Comparison of ENCODE assay signal across 23 cellular contexts in genomic region chr2:119489232-119489952, GRCh38. TPM values are rescaled to one million over a fixed set of nuclear protein-coding genes. Genes with fewer than 3 reads are reported as not detected.
DNase-seq lines count a peak whose midpoint lies in the region; ATAC-seq and TF ChIP-seq lines count a peak whose summit lies in the region.
"Had no signal": no experiment of that assay in that cellular context is flagged by ENCODE, and none has a peak within 500 bp of the region (broad histone marks: within the 10 kb centered on the region; RNA-seq: fewer than 3 reads in every experiment).

No MANE protein-coding gene starts in this region.

- H3K36me3 Mint-ChIP-seq in Caco-2 (ENCODE audit: insufficient read depth, unreplicated experiment) (peaks cover 19% of the 10 kb centered on the region), endodermal cell (ENCODE audit: low read depth) (no peaks in the 10 kb centered on the region), nephron (ENCODE audit: low read depth) (no peaks in the 10 kb centered on the region)
- H3K36me3 Mint-ChIP-seq: activated CD4-positive, alpha-beta memory T cell treated with anti-CD3 and anti-CD28 coated beads for 36 hours; activated naive CD4-positive, alpha-beta T cell treated with anti-CD3 and anti-CD28 coated beads, Interleukin-2, amount 10 ng/mL, durations not matched to agents 7 days and 5 days; stimulated activated naive B cell treated with anti-CD40 and anti-IgM and Interleukin-4, amounts not matched to agents 10 μg/mL and 1 μg/mL and 100 μg/mL, for 72 hours had no signal

- peaks cover 70% of the 10 kb centered on the region for H3K4me1 Mint-ChIP-seq in Caco-2 (ENCODE audit: low read depth, unreplicated experiment)
- H3K4me1 Mint-ChIP-seq in endodermal cell = peaks cover 61% of the 10 kb centered on the region
- H3K4me1 Mint-ChIP-seq in nephron = peaks cover 38% of the 10 kb centered on the region
- no peaks in the 10 kb centered on the region for H3K4me1 Mint-ChIP-seq in stimulated activated naive CD8-positive, alpha-beta T cell treated with anti-CD3 and anti-CD28 coated beads, Interleukin-15, amount 100 ng/mL, for 72 hours
- H3K4me1 Mint-ChIP-seq: activated naive CD4-positive, alpha-beta T cell treated with anti-CD3 and anti-CD28 coated beads, Interleukin-2, amount 10 ng/mL, durations not matched to agents 7 days and 5 days had no signal

- no peak overlapping the region for H2AFZ ChIP-seq in SK-N-SH (ENCODE audit: low read depth)

- BruUV-seq in Caco-2 (replicated peaks; lab: Mats Ljungman, UMichigan) = no TSS peak

- H3K9me3 ChIP-seq in Caco-2 (no peaks in the 10 kb centered on the region), endodermal cell (ENCODE audit: control insufficient read depth, low read length) (no peaks in the 10 kb centered on the region), SK-N-SH (no peaks in the 10 kb centered on the region)
- H3K9me3 ChIP-seq: neutrophil had no signal

- TF ChIP-seq RAD21 in SK-N-SH (IDR thresholded peaks at IDR 0.05; ENCODE audit: low read length) = no peak

- no peaks in the 10 kb centered on the region for H3K79me2 ChIP-seq in SK-N-SH (ENCODE audit: insufficient read depth)

- intact Hi-C loops in Caco-2 (cut with micrococcal nuclease; ENCODE audit: unreplicated experiment) = loop anchor here (5.0 kb wide), 1 partner anchor 62 kb away; no protein-coding TSS in a partner anchor

- no peaks in the 10 kb centered on the region for H3F3A ChIP-seq in SK-N-SH (replicated peaks; ENCODE audit: insufficient read depth)

- H3K9ac ChIP-seq in endodermal cell (ENCODE audit: extremely low read depth, low read length, poor library complexity, severe bottlenecking) = no peak overlapping the region
- no peak overlapping the region for H3K9ac ChIP-seq in SK-N-SH

- CTCF ChIA-PET in Caco-2 (lab: Charles Lee) (interaction anchor here (1.8 kb wide), 1 partner anchor 13 kb away, joined by 9 read pairs; no protein-coding TSS in a partner anchor), SK-N-SH (lab: Yijun Ruan, JAX) (interaction anchor here (8.1 kb wide), 1 partner anchor 13 kb away, joined by 85 read pairs; no protein-coding TSS in a partner anchor)

- no peak for TF ChIP-seq EP300 in SK-N-SH (IDR thresholded peaks at IDR 0.05; ENCODE audit: borderline replicate concordance in 1 of 2, low read depth in 1 of 2, low read length in 1 of 2)

- H3K9me3 Mint-ChIP-seq in Caco-2 (ENCODE audit: unreplicated experiment) = no peaks in the 10 kb centered on the region
- H3K9me3 Mint-ChIP-seq in endodermal cell = no peaks in the 10 kb centered on the region
- no peaks in the 10 kb centered on the region for H3K9me3 Mint-ChIP-seq in nephron
- H3K9me3 Mint-ChIP-seq in stimulated activated naive CD8-positive, alpha-beta T cell treated with anti-CD3 and anti-CD28 coated beads, Interleukin-15, amount 100 ng/mL, for 72 hours = no peaks in the 10 kb centered on the region
- H3K9me3 Mint-ChIP-seq: activated CD4-positive, alpha-beta memory T cell treated with anti-CD3 and anti-CD28 coated beads for 36 hours; activated naive CD4-positive, alpha-beta T cell treated with anti-CD3 and anti-CD28 coated beads, Interleukin-2, amount 10 ng/mL, durations not matched to agents 7 days and 5 days; CD4-positive, alpha-beta T cell; HFFc6; stimulated activated naive B cell treated with anti-CD40 and anti-IgM and Interleukin-4, amounts not matched to agents 10 μg/mL and 1 μg/mL and 100 μg/mL, for 72 hours had no signal

- H3K27ac Mint-ChIP-seq in Caco-2 (ENCODE audit: unreplicated experiment) = peak overlapping the region; percentile 80
- H3K27ac Mint-ChIP-seq in endodermal cell = no peak overlapping the region
- peak overlapping the region in 2 of 3 experiments; percentile 9 to 97 for H3K27ac Mint-ChIP-seq in nephron
- no peak overlapping the region for H3K27ac Mint-ChIP-seq in stimulated activated naive CD8-positive, alpha-beta T cell treated with anti-CD3 and anti-CD28 coated beads, Interleukin-15, amount 100 ng/mL, for 72 hours
- H3K27ac Mint-ChIP-seq: activated CD4-positive, alpha-beta memory T cell treated with anti-CD3 and anti-CD28 coated beads for 36 hours; activated naive CD4-positive, alpha-beta T cell treated with anti-CD3 and anti-CD28 coated beads, Interleukin-2, amount 10 ng/mL, durations not matched to agents 7 days and 5 days; CD4-positive, alpha-beta T cell; HFFc6; stimulated activated naive B cell treated with anti-CD40 and anti-IgM and Interleukin-4, amounts not matched to agents 10 μg/mL and 1 μg/mL and 100 μg/mL, for 72 hours had no signal

- TF ChIP-seq CTCF in Caco-2 (IDR thresholded peaks at IDR 0.05; ENCODE audit: insufficient read depth in 1 of 2, low read depth in 1 of 2, low read length in 1 of 2, severe bottlenecking in 1 of 2, unreplicated experiment in 1 of 2) (no peak), endodermal cell (conservative IDR thresholded peaks at IDR 0.05) (no peak), nephron (IDR thresholded peaks at IDR 0.05; ENCODE audit: unreplicated experiment in 3 of 3) (no peak), SK-N-SH (IDR thresholded peaks at IDR 0.05) (no peak)

- no peaks in the 10 kb centered on the region for H3K9me2 ChIP-seq in SK-N-SH

- no peak for DNase-seq in Caco-2
- peak; percentile 40 for DNase-seq in endodermal cell
- no peak for DNase-seq in NCI-H345 treated with DMSO at 0.1 percent for 48 hours (lab: John Stamatoyannopoulos, UW; ENCODE audit: unreplicated experiment)
- DNase-seq in stimulated activated naive CD8-positive, alpha-beta T cell treated with anti-CD3 and anti-CD28 coated beads, Interleukin-15, amount 100 ng/mL, for 72 hours = no peak
- DNase-seq in SK-N-SH = no peak
- DNase-seq: activated CD4-positive, alpha-beta memory T cell treated with anti-CD3 and anti-CD28 coated beads for 36 hours; activated naive CD4-positive, alpha-beta T cell treated with anti-CD3 and anti-CD28 coated beads, Interleukin-2, amount 10 ng/mL, durations not matched to agents 7 days and 5 days; aorta; CD4-positive, alpha-beta T cell; HFFc6; hippocampal formation; islet precursor cell; KG1; MV-4-11; NCI-H2081 treated with DMSO at 0.1 percent for 48 hours; NCI-H510A; retina; stimulated activated CD4-positive, alpha-beta T cell treated with anti-CD3 and anti-CD28 coated beads, Interleukin-15, amount 100 ng/mL, for 24 hours; stimulated activated naive B cell treated with anti-CD40 and anti-IgM and Interleukin-4, amounts not matched to agents 10 μg/mL and 1 μg/mL and 100 μg/mL, for 72 hours had no signal

- WGBS in endodermal cell (ENCODE audit: insufficient coverage in 1 of 2, insufficient read length in 1 of 2), 2 experiments = 90 to 97% methylated on average over 9 to 10 of the region's 10 CpGs
- 78% methylated on average over 9 of the region's 10 CpGs for WGBS in SK-N-SH (ENCODE audit: low lambda C conversion rate)

- H3K27ac ChIP-seq in endodermal cell (ENCODE audit: low read depth, low read length) (no peak overlapping the region), SK-N-SH (ENCODE audit: low read depth in 2 of 2, low read length in 1 of 2) (no peak overlapping the region)
- H3K27ac ChIP-seq: neutrophil had no signal

- no peaks in the 10 kb centered on the region for H3K36me3 ChIP-seq in Caco-2 (ENCODE audit: control insufficient read depth, insufficient read depth, low read length)
- no peaks in the 10 kb centered on the region for H3K36me3 ChIP-seq in endodermal cell (ENCODE audit: control insufficient read depth, insufficient read depth, low read length)
- H3K36me3 ChIP-seq in SK-N-SH (replicated peaks in 1 of 2; ENCODE audit: control insufficient read depth in 1 of 2, insufficient read depth in 2 of 2, low read length in 1 of 2) = no peaks in the 10 kb centered on the region
- H3K36me3 ChIP-seq: neutrophil had no signal

- POLR2A ChIA-PET in Caco-2 (lab: Charles Lee) (no interaction called here), SK-N-SH (lab: Yijun Ruan, JAX) (no interaction called here)

- no peaks in the 10 kb centered on the region for H3K27me3 ChIP-seq in Caco-2 (replicated peaks; ENCODE audit: control insufficient read depth, insufficient read depth, low read length)
- no peaks in the 10 kb centered on the region for H3K27me3 ChIP-seq in endodermal cell (ENCODE audit: control insufficient read depth, insufficient read depth, low read length, poor library complexity, severe bottlenecking)
- no peaks in the 10 kb centered on the region for H3K27me3 ChIP-seq in SK-N-SH (ENCODE audit: insufficient read depth)

- no peaks in the 10 kb centered on the region for H3K27me3 Mint-ChIP-seq in Caco-2 (ENCODE audit: insufficient read depth, unreplicated experiment)
- peaks cover 6% of the 10 kb centered on the region for H3K27me3 Mint-ChIP-seq in endodermal cell (ENCODE audit: insufficient read depth)
- peaks cover 27% of the 10 kb centered on the region for H3K27me3 Mint-ChIP-seq in nephron (ENCODE audit: low read depth)
- H3K27me3 Mint-ChIP-seq in stimulated activated naive CD8-positive, alpha-beta T cell treated with anti-CD3 and anti-CD28 coated beads, Interleukin-15, amount 100 ng/mL, for 72 hours = peaks cover 20% of the 10 kb centered on the region

- no peaks in the 10 kb centered on the region for H4K20me1 ChIP-seq in SK-N-SH (ENCODE audit: insufficient read depth)

- no peak overlapping the region for H3K4me3 Mint-ChIP-seq in Caco-2 (ENCODE audit: unreplicated experiment)
- no peak overlapping the region for H3K4me3 Mint-ChIP-seq in endodermal cell
- H3K4me3 Mint-ChIP-seq in nephron = no peak overlapping the region
- no peak overlapping the region for H3K4me3 Mint-ChIP-seq in stimulated activated naive CD8-positive, alpha-beta T cell treated with anti-CD3 and anti-CD28 coated beads, Interleukin-15, amount 100 ng/mL, for 72 hours
- H3K4me3 Mint-ChIP-seq: activated CD4-positive, alpha-beta memory T cell treated with anti-CD3 and anti-CD28 coated beads for 36 hours; activated naive CD4-positive, alpha-beta T cell treated with anti-CD3 and anti-CD28 coated beads, Interleukin-2, amount 10 ng/mL, durations not matched to agents 7 days and 5 days; CD4-positive, alpha-beta T cell; HFFc6; stimulated activated naive B cell treated with anti-CD40 and anti-IgM and Interleukin-4, amounts not matched to agents 10 μg/mL and 1 μg/mL and 100 μg/mL, for 72 hours had no signal

- H3K4me3 ChIP-seq in Caco-2 (ENCODE audit: low read depth, low read length) (no peak overlapping the region), endodermal cell (ENCODE audit: low read length) (no peak overlapping the region), SK-N-SH (ENCODE audit: low read depth in 2 of 2, low read length in 1 of 2) (no peak overlapping the region)

- H3K4me1 ChIP-seq in Caco-2 (peaks cover 72% of the 10 kb centered on the region), endodermal cell (ENCODE audit: control insufficient read depth, insufficient read depth, low read length) (peaks cover 29% of the 10 kb centered on the region), SK-N-SH (ENCODE audit: control insufficient read depth in 1 of 2, insufficient read depth in 2 of 2, low read depth in 1 of 2, low read length in 1 of 2) (peaks cover 0 to 33% of the 10 kb centered on the region in 2 experiments; a peak in 1 of 4 replicates)

- H3K4me2 ChIP-seq in SK-N-SH = no peak overlapping the region

- ATAC-seq in stimulated activated naive CD8-positive, alpha-beta T cell treated with anti-CD3 and anti-CD28 coated beads, Interleukin-15, amount 100 ng/mL, for 72 hours = no peak
- ATAC-seq: stimulated activated naive B cell treated with anti-CD40 and anti-IgM and Interleukin-4, amounts not matched to agents 10 μg/mL and 1 μg/mL and 100 μg/mL, for 72 hours had no signal

RNA-seq across cellular contexts. Expression of gene SCTR, which starts 34.9 kb away (rescaled TPM):
- total RNA-seq in Caco-2 (2022) (not detected in 2 replicates), endodermal cell (under 1 TPM; 0.20 to 0.49 TPM)
- polyA plus RNA-seq in endodermal cell (2013, experiment 1 of 2) = 0.25 TPM
- 0.41 TPM for polyA plus RNA-seq in endodermal cell (2013, experiment 2 of 2)
- polyA plus RNA-seq in SK-N-SH (2012; rRNA removed) = not detected in 2 replicates
- not detected in 2 replicates for polyA plus RNA-seq in SK-N-SH (2012; cell fraction: cytosol; rRNA removed)
- not detected in 2 replicates for polyA plus RNA-seq in SK-N-SH (2012; cell fraction: nucleus; rRNA removed)
- total RNA-seq: activated CD4-positive, alpha-beta memory T cell treated with anti-CD3 and anti-CD28 coated beads for 36 hours; aorta; CD4-positive, alpha-beta T cell; HFFc6; mononuclear cell; urinary bladder had no signal
- polyA plus RNA-seq: urinary bladder had no signal

RNA-seq across cellular contexts. Expression of gene CFAP221, which starts 54.9 kb away (rescaled TPM):
- total RNA-seq in Caco-2 (2022) (0.60 TPM in 1 of 2 replicates, not detected in the other), endodermal cell (10 to 100 TPM in 1 of 2 donors, 1 to 10 TPM in 1; 10.0 to 18.0 TPM)
- polyA plus RNA-seq in endodermal cell (2013, experiment 1 of 2) = 6.9 TPM
- 7.5 TPM for polyA plus RNA-seq in endodermal cell (2013, experiment 2 of 2)
- 0.12 and 0.15 TPM in 2 replicates for polyA plus RNA-seq in SK-N-SH (2012; rRNA removed)
- polyA plus RNA-seq in SK-N-SH (2012; cell fraction: cytosol; rRNA removed) = 0.05 and 0.28 TPM in 2 replicates
- polyA plus RNA-seq in SK-N-SH (2012; cell fraction: nucleus; rRNA removed) = 0.05 and 0.11 TPM in 2 replicates
- total RNA-seq: activated CD4-positive, alpha-beta memory T cell treated with anti-CD3 and anti-CD28 coated beads for 36 hours; CD4-positive, alpha-beta T cell; HFFc6 had no signal

RNA-seq across cellular contexts. Expression of gene TMEM37, which starts 57.7 kb away (rescaled TPM):
- total RNA-seq in Caco-2 (2022) (13.8 and 15.8 TPM in 2 replicates), endodermal cell (10 to 100 TPM; 12.0 to 16.2 TPM)
- polyA plus RNA-seq in endodermal cell (2013, experiment 1 of 2) = 4.8 TPM
- polyA plus RNA-seq in endodermal cell (2013, experiment 2 of 2) = 3.5 TPM
- polyA plus RNA-seq in SK-N-SH (2012; rRNA removed) = 0.13 and 0.25 TPM in 2 replicates
- polyA plus RNA-seq in SK-N-SH (2012; cell fraction: cytosol; rRNA removed) = 0.13 and 0.17 TPM in 2 replicates
- 0.07 and 0.19 TPM in 2 replicates for polyA plus RNA-seq in SK-N-SH (2012; cell fraction: nucleus; rRNA removed)
- total RNA-seq: activated CD4-positive, alpha-beta memory T cell treated with anti-CD3 and anti-CD28 coated beads for 36 hours; CD4-positive, alpha-beta T cell; HFFc6; mononuclear cell had no signal

Comparison
In these comparisons a context has a peak if more than half of its experiments do, and no peak if none do; other contexts are left out.
1. H3K27ac Mint-ChIP-seq: peak in Caco-2 (single experiment) and nephron (2 of 3); none in endodermal cell (single experiment) and stimulated activated naive CD8-positive, alpha-beta T cell treated with anti-CD3 and anti-CD28 coated beads, Interleukin-15, amount 100 ng/mL, for 72 hours (0 of 2).